In the genomic region with DNA sequence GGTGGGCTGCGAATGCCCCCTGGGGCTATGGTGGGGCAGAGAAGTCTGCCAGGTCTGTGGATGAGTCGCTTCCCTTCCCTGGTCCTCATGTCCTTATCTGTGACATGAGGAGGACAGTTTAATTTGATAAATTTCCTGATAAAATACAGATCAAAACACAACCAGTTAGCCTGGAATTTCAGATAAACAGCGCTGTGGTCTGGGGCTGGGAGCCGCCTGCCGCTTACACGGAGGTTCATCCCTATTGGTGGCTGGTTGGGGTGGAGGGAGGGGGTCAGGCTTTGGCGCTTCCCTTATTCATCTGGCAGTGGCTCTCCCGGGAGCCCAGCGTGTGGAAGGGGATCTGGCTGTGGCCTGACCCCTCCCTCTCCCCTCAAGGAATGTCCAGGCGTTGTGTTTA, we compare ENCODE assay signal across 19 cellular contexts. TPM values are rescaled to one million over a fixed set of nuclear protein-coding genes. Genes with fewer than 3 reads are reported as not detected.
DNase-seq lines count a peak whose midpoint lies in the region; ATAC-seq, FAIRE-seq and TF ChIP-seq lines count a peak whose summit lies in the region.
"Had no signal": no experiment of that assay in that cellular context is flagged by ENCODE, and none has a peak within 500 bp of the region (broad histone marks: within the 10 kb centered on the region; RNA-seq: fewer than 3 reads in every experiment).

No MANE protein-coding gene starts in this region.

- H3K27me3 Mint-ChIP-seq in nephron (ENCODE audit: low read depth) (peaks cover 13% of the 10 kb centered on the region), osteocyte (ENCODE audit: unreplicated experiment) (peaks cover 13% of the 10 kb centered on the region)

- H3K27me3 ChIP-seq in SJCRH30, result no peaks in the 10 kb centered on the region; the same call in 1 of the 2 replicates
- H3K27me3 ChIP-seq in H1 (replicated peaks in 1 of 4; ENCODE audit: control insufficient read depth in 3 of 4, extremely low read depth in 1 of 4, insufficient read depth in 3 of 4, low read length in 3 of 4), result peaks cover 0 to 31% (median 22%) of the 10 kb centered on the region in 4 experiments; a peak in 5 of 7 replicates

- no peak for TF ChIP-seq RAD21 in H1 (IDR thresholded peaks at IDR 0.05 in 1 of 2, conservative IDR thresholded peaks at IDR 0.05 in 1 of 2; ENCODE audit: low read depth in 2 of 2, low read length in 2 of 2)

- H3K14ac ChIP-seq in H1 (ENCODE audit: insufficient read length), result no peak overlapping the region

- 0 out of 2 replicates have a peak, but pooled peaks cover 3% of the 10 kb centered on the region for H3K23me2 ChIP-seq in H1 (ENCODE audit: low read depth, low read length)

- H3K36me3 Mint-ChIP-seq in nephron (ENCODE audit: low read depth) (peaks cover 7% of the 10 kb centered on the region), osteocyte (ENCODE audit: unreplicated experiment) (no peaks in the 10 kb centered on the region)
- H3K36me3 Mint-ChIP-seq: stimulated activated effector memory CD8-positive, alpha-beta T cell treated with anti-CD3 and anti-CD28 coated beads, Interleukin-12 subunit alpha, Interleukin-12 subunit beta, amount 100 ng/mL, for 72 hours had no signal

- peak overlapping the region in 2 of 3 experiments; percentile 12 to 30 for H3K4me3 Mint-ChIP-seq in nephron
- no peak overlapping the region for H3K4me3 Mint-ChIP-seq in osteocyte (ENCODE audit: unreplicated experiment)
- H3K4me3 Mint-ChIP-seq: activated CD8-positive, alpha-beta T cell treated with anti-CD3 and anti-CD28 coated beads for 36 hours; stimulated activated effector memory CD8-positive, alpha-beta T cell treated with anti-CD3 and anti-CD28 coated beads, Interleukin-12 subunit alpha, Interleukin-12 subunit beta, amount 100 ng/mL, for 72 hours; T-helper 1 cell treated with Interleukin-12 subunit alpha and Interleukin-12 subunit beta and Interleukin-4 antibody, amounts not matched to agents 30 μg/mL and 1 μg/mL, for 36 hours had no signal

- 41% methylated on average over 7 of the region's 10 CpGs; no CpG with 5 or more reads in 1 of the 2 experiments for WGBS in H1 (ENCODE audit: extremely low coverage in 1 of 2, insufficient coverage in 1 of 2, insufficient read length in 1 of 2, insufficient replicate concordance in 2 of 2, low coverage in 1 of 2, low lambda C conversion rate in 2 of 2, missing lambda C conversion rate in 1 of 2), 2 experiments

- peak; percentile 93 for DNase-seq in ELF-1 (ENCODE audit: low read depth, low spot score)
- peak; percentile 64 to 66 for DNase-seq in SJCRH30
- no peak for DNase-seq in H1 (ENCODE audit: low read depth in 1 of 2, low spot score in 2 of 2)
- DNase-seq in G401 (ENCODE audit: low spot score), result no peak
- DNase-seq in osteocyte (ENCODE audit: extremely low spot score, unreplicated experiment), result no peak
- DNase-seq: activated CD8-positive, alpha-beta T cell treated with anti-CD3 and anti-CD28 coated beads for 36 hours; activated naive CD4-positive, alpha-beta T cell treated with Interleukin-2 at 50 U/mL for 16 hours; mucosa of descending colon; NCI-H2081; stimulated activated CD4-positive, alpha-beta T cell treated with anti-CD3 and anti-CD28 coated beads, Interleukin-4, amount 100 ng/mL, for 1 hour had no signal

- H3K4me2 ChIP-seq in H1 (ENCODE audit: insufficient read depth in 1 of 2, low read depth in 2 of 2, low read length in 2 of 2), result peak overlapping the region; percentile 43 to 59
- H3K4me2 ChIP-seq: PC-9 had no signal

- H2AK5ac ChIP-seq in H1 (ENCODE audit: low read depth, low read length), result no peak overlapping the region

- no peak overlapping the region for H2BK12ac ChIP-seq in H1 (ENCODE audit: low read depth, low read length)

- in situ Hi-C loops in G401 (cut with HindIII; ENCODE audit: low sequenced_read_pairs), result no loop called here

- ATAC-seq in HG03457 (IDR thresholded peaks at IDR 0.05; ENCODE audit: unreplicated experiment) (no peak), HG02840 (IDR thresholded peaks at IDR 0.05; ENCODE audit: low FRiP score, unreplicated experiment) (no peak)
- ATAC-seq: mucosa of descending colon; stimulated activated effector memory CD8-positive, alpha-beta T cell treated with anti-CD3 and anti-CD28 coated beads, Interleukin-12 subunit alpha, Interleukin-12 subunit beta, amount 100 ng/mL, for 72 hours had no signal

- H3K4me3 ChIP-seq in SJCRH30 (no peak overlapping the region), H1 (ENCODE audit: extremely low read depth in 1 of 4, insufficient read depth in 2 of 4, low read depth in 3 of 4, low read length in 4 of 4) (peak overlapping the region in 1 of 4 experiments; percentile 50; a peak in 3 of 8 replicates)
- H3K4me3 ChIP-seq: mucosa of descending colon, PC-9 had no signal

- H2BK5ac ChIP-seq in H1 (ENCODE audit: low read depth, low read length), result peak overlapping the region; percentile 35; the same call in 1 of the 2 replicates

- no peaks in the 10 kb centered on the region for H3K79me1 ChIP-seq in H1 (ENCODE audit: low read depth, low read length)

- no peak overlapping the region for H3K18ac ChIP-seq in H1 (ENCODE audit: extremely low read depth, low read length)

- no peak overlapping the region for H4K8ac ChIP-seq in H1 (ENCODE audit: extremely low read depth, insufficient read depth, low read length)

- H3K56ac ChIP-seq in H1 (replicated peaks; ENCODE audit: insufficient read length, low read depth, low read length), result no peak overlapping the region

- TF ChIP-seq CTCF in H1 (IDR thresholded peaks at IDR 0.05; ENCODE audit: control extremely low read depth in 1 of 3, insufficient read depth in 1 of 3, low read depth in 1 of 3, low read length in 3 of 3), result no peak
- no peak for TF ChIP-seq CTCF in nephron (IDR thresholded peaks at IDR 0.05; ENCODE audit: unreplicated experiment in 3 of 3)
- TF ChIP-seq CTCF in osteocyte (IDR thresholded peaks at IDR 0.05), result no peak

- no peak overlapping the region for H2AFZ ChIP-seq in H1 (ENCODE audit: low read length)
- H2AFZ ChIP-seq: PC-9 had no signal

- H3K9ac ChIP-seq in H1 (replicated peaks in 1 of 4; ENCODE audit: extremely low read depth in 1 of 4, low read depth in 3 of 4, low read length in 3 of 4), result no peak overlapping the region

- H2BK120ac ChIP-seq in H1 (replicated peaks; ENCODE audit: low read depth, low read length), result no peak overlapping the region

- peak overlapping the region; percentile 77 to 97 (median 87) for H3K27ac Mint-ChIP-seq in nephron
- H3K27ac Mint-ChIP-seq in osteocyte (ENCODE audit: unreplicated experiment), result no peak overlapping the region
- H3K27ac Mint-ChIP-seq: activated CD8-positive, alpha-beta T cell treated with anti-CD3 and anti-CD28 coated beads for 36 hours; stimulated activated effector memory CD8-positive, alpha-beta T cell treated with anti-CD3 and anti-CD28 coated beads, Interleukin-12 subunit alpha, Interleukin-12 subunit beta, amount 100 ng/mL, for 72 hours; T-helper 1 cell treated with Interleukin-12 subunit alpha and Interleukin-12 subunit beta and Interleukin-4 antibody, amounts not matched to agents 30 μg/mL and 1 μg/mL, for 36 hours had no signal

- no peak overlapping the region for H2BK15ac ChIP-seq in H1 (ENCODE audit: low read length)

- H3K4me1 Mint-ChIP-seq in nephron, result peaks cover 51% of the 10 kb centered on the region
- peaks cover 39% of the 10 kb centered on the region for H3K4me1 Mint-ChIP-seq in osteocyte (ENCODE audit: unreplicated experiment)

- H4K91ac ChIP-seq in H1 (replicated peaks; ENCODE audit: insufficient read length, low read length), result no peak overlapping the region

- peaks cover 8 to 13% of the 10 kb centered on the region in 2 experiments for H4K20me1 ChIP-seq in H1 (replicated peaks in 1 of 2; ENCODE audit: control insufficient read depth in 1 of 2, insufficient read depth in 2 of 2, low read length in 2 of 2)

- H3K27ac ChIP-seq in SJCRH30 (no peak overlapping the region), H1 (ENCODE audit: low read depth, low read length) (no peak overlapping the region)
- H3K27ac ChIP-seq: esophagus muscularis mucosa, HL-60, PC-9 had no signal

- peaks cover 20% of the 10 kb centered on the region for H3K4me1 ChIP-seq in SJCRH30
- peaks cover 0 to 15% (median 8%) of the 10 kb centered on the region in 4 experiments; a peak in 6 of 7 replicates for H3K4me1 ChIP-seq in H1 (replicated peaks in 1 of 4; ENCODE audit: control insufficient read depth in 3 of 4, insufficient read depth in 4 of 4, low read length in 3 of 4)

- POLR2A ChIA-PET in H1 (lab: Charles Lee; ENCODE audit: partially characterized antibody), result interaction anchor here (1.0 to 3.9 kb wide), 2 partner anchors 14 to 18 kb away, joined by 5 to 19 read pairs; a partner anchor contains a TSS

- FAIRE-seq in H1 (lab: Jason Lieb, UNC), result no peak
- FAIRE-seq: GM12892 had no signal

- TF ChIP-seq EP300 in H1 (IDR thresholded peaks at IDR 0.05; ENCODE audit: borderline replicate concordance in 1 of 2, low read depth in 2 of 2, low read length in 2 of 2), result no peak

- no peaks in the 10 kb centered on the region for H3K9me3 Mint-ChIP-seq in nephron
- H3K9me3 Mint-ChIP-seq in osteocyte (ENCODE audit: unreplicated experiment), result no peaks in the 10 kb centered on the region
- H3K9me3 Mint-ChIP-seq: activated CD8-positive, alpha-beta T cell treated with anti-CD3 and anti-CD28 coated beads for 36 hours; stimulated activated effector memory CD8-positive, alpha-beta T cell treated with anti-CD3 and anti-CD28 coated beads, Interleukin-12 subunit alpha, Interleukin-12 subunit beta, amount 100 ng/mL, for 72 hours; T-helper 1 cell treated with Interleukin-12 subunit alpha and Interleukin-12 subunit beta and Interleukin-4 antibody, amounts not matched to agents 30 μg/mL and 1 μg/mL, for 36 hours had no signal

- H3K36me3 ChIP-seq in SJCRH30 (no peaks in the 10 kb centered on the region), H1 (ENCODE audit: control insufficient read depth in 2 of 4, insufficient read depth in 4 of 4, low read length in 3 of 4) (peaks cover 0 to 5% (median 2%) of the 10 kb centered on the region in 4 experiments; a peak in 2 of 8 replicates)
- H3K36me3 ChIP-seq: esophagus muscularis mucosa had no signal

- no peak overlapping the region for H2BK20ac ChIP-seq in H1 (ENCODE audit: low read length)

- no peak overlapping the region for H4K5ac ChIP-seq in H1 (ENCODE audit: insufficient read length, low read depth, low read length)

- CTCF ChIA-PET in H1 (lab: Charles Lee; ENCODE audit: partially characterized antibody), result interaction anchor here (4.4 to 29.0 kb wide), 2 partner anchors 13 to 15 kb away, joined by 28 to 668 read pairs; a partner anchor contains a TSS

- H3K79me2 ChIP-seq in H1 (ENCODE audit: control insufficient read depth in 1 of 2, insufficient read depth in 2 of 2, low read length in 2 of 2), result no peaks in the 10 kb centered on the region

- H3K9me3 ChIP-seq in SJCRH30 (replicated peaks) (no peaks in the 10 kb centered on the region), H1 (ENCODE audit: insufficient read depth in 2 of 2, low read depth in 1 of 2, low read length in 1 of 2) (no peaks in the 10 kb centered on the region)
- H3K9me3 ChIP-seq: esophagus muscularis mucosa, mucosa of descending colon had no signal

- no peak overlapping the region for H3K4ac ChIP-seq in H1 (replicated peaks; ENCODE audit: insufficient read length, low read depth, low read length)

- no peak overlapping the region for H3K23ac ChIP-seq in H1 (ENCODE audit: insufficient read length)

- TF ChIP-seq POLR2A in H1 (IDR thresholded peaks at IDR 0.05; ENCODE audit: control extremely low read depth in 1 of 2, low read depth in 2 of 2, low read length in 2 of 2), result no peak

RNA-seq across cellular contexts. Expression of a gene that starts 17.9 kb away (rescaled TPM):
- 0.08 TPM in 1 of 2 replicates, not detected in the other for total RNA-seq in SJCRH30 (2014; rRNA removed; shearing (Covaris generic))
- 8.4 and 10.3 TPM in 2 replicates for total RNA-seq in H1 (2021; fragmentation: NEBNext Ultra II Directional; extraction: Animal tissue kit (Norgen Biotek cat#: 25700))
- polyA plus RNA-seq in H1 (2011; rRNA removed), result 4.0 and 6.9 TPM in 2 replicates
- 4.8 TPM for polyA plus RNA-seq in H1 (2011; cell fraction: cytosol; rRNA removed)
- polyA plus RNA-seq in H1 (2011; cell fraction: nucleus; rRNA removed), result 21.4 TPM
- polyA plus RNA-seq in H1 (2012, experiment 1 of 2), result 5.1 to 11.2 TPM (median 9.5 TPM) in 4 replicates
- polyA plus RNA-seq in H1 (2012, experiment 2 of 2), result 6.3 TPM
- 3.3 TPM for polyA plus RNA-seq in H1 (2013, experiment 1 of 2)
- 3.0 TPM for polyA plus RNA-seq in H1 (2013, experiment 2 of 2)
- 8.8 and 10.1 TPM in 2 replicates for polyA minus RNA-seq in H1 (2011; rRNA and poly(A)+ RNA removed)
- 17.2 TPM for polyA minus RNA-seq in H1 (2011; cell fraction: cytosol; rRNA and poly(A)+ RNA removed)
- polyA minus RNA-seq in H1 (2011; cell fraction: nucleus; rRNA and poly(A)+ RNA removed), result 19.0 TPM
- total RNA-seq in G401 (2014; rRNA removed; shearing (Covaris generic)), result 18.2 and 18.7 TPM in 2 replicates
- not detected in 2 replicates for total RNA-seq in osteocyte
- total RNA-seq: PC-9 had no signal

Comparison
In these comparisons a context has a peak if more than half of its experiments do, and no peak if none do; other contexts are left out.
1. DNase-seq: peak in ELF-1 (single experiment) and SJCRH30 (2 of 2); none in H1 (0 of 2), G401 (single experiment) and osteocyte (single experiment).